8 cellular contexts compared by ENCODE assay signal in genomic region chr2:136246086-136246669, GRCh38.
DNase-seq lines count a peak whose midpoint lies in the region; ATAC-seq and TF ChIP-seq lines count a peak whose summit lies in the region.

No MANE protein-coding gene starts in this region.

- H3K36me3 Mint-ChIP-seq in activated naive CD8-positive, alpha-beta T cell treated with anti-CD3 and anti-CD28 coated beads for 36 hours: no peaks in the 10 kb centered on the region

- H3K4me3 Mint-ChIP-seq in activated naive CD8-positive, alpha-beta T cell treated with anti-CD3 and anti-CD28 coated beads for 36 hours: no peak overlapping the region

- intact Hi-C loops in left ventricle myocardium superior (cut with micrococcal nuclease): no loop called here
- intact Hi-C loops in stomach (cut with DNase I; ENCODE audit: low total_unique reads): no loop called here

- 30 to 39% (median 33%) methylated on average over 13 to 15 of the region's 15 CpGs for WGBS in stomach, 5 donors

- TF ChIP-seq EP300 in stomach (IDR thresholded peaks at IDR 0.05): no peak

- no peaks in the 10 kb centered on the region for H3K27me3 ChIP-seq in stomach
- no peaks in the 10 kb centered on the region for H3K27me3 ChIP-seq in effector memory CD4-positive, alpha-beta T cell (replicated peaks; ENCODE audit: control insufficient read depth, insufficient read depth, low read length, poor library complexity, severe bottlenecking)

- ATAC-seq in HG02610 (IDR thresholded peaks at IDR 0.05; ENCODE audit: unreplicated experiment): peak; percentile 32
- peak; percentile 54 for ATAC-seq in left ventricle myocardium superior

- H3K27ac ChIP-seq in stomach: no peak overlapping the region
- no peak overlapping the region for H3K27ac ChIP-seq in effector memory CD4-positive, alpha-beta T cell (ENCODE audit: insufficient read depth, low read length, poor library complexity, severe bottlenecking)

- H3K27me3 Mint-ChIP-seq in activated naive CD8-positive, alpha-beta T cell treated with anti-CD3 and anti-CD28 coated beads for 36 hours: no peaks in the 10 kb centered on the region

- H3K9me3 ChIP-seq in stomach: no peaks in the 10 kb centered on the region
- H3K9me3 ChIP-seq in effector memory CD4-positive, alpha-beta T cell (ENCODE audit: control insufficient read depth, low read length): no peaks in the 10 kb centered on the region

- H3K4me1 ChIP-seq in stomach: peaks cover 6 to 15% (median 13%) of the 10 kb centered on the region in 4 donors
- peaks cover 8% of the 10 kb centered on the region for H3K4me1 ChIP-seq in effector memory CD4-positive, alpha-beta T cell (ENCODE audit: control insufficient read depth, insufficient read depth, low read length, poor library complexity, severe bottlenecking)

- H3K36me3 ChIP-seq in stomach: no peaks in the 10 kb centered on the region
- no peaks in the 10 kb centered on the region for H3K36me3 ChIP-seq in effector memory CD4-positive, alpha-beta T cell (ENCODE audit: control insufficient read depth, insufficient read depth, low read length)

- TF ChIP-seq CTCF in stomach (IDR thresholded peaks at IDR 0.05): no peak

- H3K4me3 ChIP-seq in stomach: no peak overlapping the region
- H3K4me3 ChIP-seq in effector memory CD4-positive, alpha-beta T cell (ENCODE audit: insufficient read depth, low read depth, low read length, poor library complexity, severe bottlenecking): no peak overlapping the region

- no peak overlapping the region for H3K27ac Mint-ChIP-seq in activated naive CD8-positive, alpha-beta T cell treated with anti-CD3 and anti-CD28 coated beads for 36 hours

- DNase-seq in Daoy (ENCODE audit: low read depth) (peak; percentile 42), OCI-M1 (lab: John Stamatoyannopoulos, UW) (peak; percentile 76), left ventricle myocardium superior (peak; percentile 41), stomach (peak; percentile 56), D341Med (ENCODE audit: low spot score) (no peak)
- no peak for DNase-seq in activated naive CD8-positive, alpha-beta T cell treated with anti-CD3 and anti-CD28 coated beads for 36 hours
- DNase-seq in effector memory CD4-positive, alpha-beta T cell: no peak

- H3K4me1 Mint-ChIP-seq in activated naive CD8-positive, alpha-beta T cell treated with anti-CD3 and anti-CD28 coated beads for 36 hours: peaks cover 22% of the 10 kb centered on the region

- TF ChIP-seq POLR2A in stomach (IDR thresholded peaks at IDR 0.05): no peak

- no peaks in the 10 kb centered on the region for H3K9me3 Mint-ChIP-seq in activated naive CD8-positive, alpha-beta T cell treated with anti-CD3 and anti-CD28 coated beads for 36 hours

Comparison
In these comparisons a context has a peak if more than half of its experiments do, and no peak if none do; other contexts are left out.
1. DNase-seq: peak in Daoy (single experiment), OCI-M1 (single experiment), left ventricle myocardium superior (single experiment) and stomach (single experiment); none in D341Med (single experiment), activated naive CD8-positive, alpha-beta T cell treated with anti-CD3 and anti-CD28 coated beads for 36 hours (single experiment) and effector memory CD4-positive, alpha-beta T cell (0 of 3).